In the genomic region with DNA sequence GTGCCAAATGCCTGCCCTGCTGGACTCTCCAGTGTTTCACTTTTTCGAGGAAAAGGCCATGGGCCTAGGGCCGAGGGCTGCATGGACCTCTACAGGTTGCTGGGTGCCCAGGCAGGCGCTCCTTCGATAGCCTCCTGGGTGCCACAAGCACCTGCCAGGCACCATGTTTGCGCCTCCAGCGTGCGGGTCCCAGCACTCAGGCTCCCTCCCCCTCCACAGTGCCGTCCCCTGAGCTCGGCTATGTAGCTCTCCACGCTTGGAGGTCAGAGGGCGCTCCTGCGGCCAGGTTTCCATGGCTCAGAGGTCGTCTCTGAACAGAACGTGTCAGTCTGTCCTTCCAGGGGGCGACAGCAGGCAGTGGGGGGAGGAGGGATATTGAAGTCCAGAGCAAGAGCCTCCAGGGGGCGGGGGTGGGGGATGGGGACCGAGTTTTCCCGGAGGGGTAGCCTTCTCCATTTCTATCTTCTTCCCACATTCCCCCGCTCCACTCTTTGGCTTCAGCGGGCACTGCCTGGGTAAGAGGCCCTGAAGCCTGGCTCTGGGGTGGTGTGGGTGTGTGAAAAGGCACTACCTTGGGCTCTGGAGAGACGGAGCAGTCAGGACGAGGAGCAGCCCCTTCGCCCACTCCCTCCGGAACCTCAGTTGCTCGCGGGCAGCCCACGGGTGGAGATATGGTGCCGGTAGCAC, we compare ENCODE assay signal across 26 cellular contexts. TPM values are rescaled to one million over a fixed set of nuclear protein-coding genes. Genes with fewer than 3 reads are reported as not detected.
DNase-seq lines count a peak whose midpoint lies in the region; ATAC-seq and TF ChIP-seq lines count a peak whose summit lies in the region.
"Had no signal": no experiment of that assay in that cellular context is flagged by ENCODE, and none has a peak within 500 bp of the region (broad histone marks: within the 10 kb centered on the region; RNA-seq: fewer than 3 reads in every experiment).

No MANE protein-coding gene starts in this region.

- 4% methylated on average over 22 of the region's 28 CpGs; no CpG with 5 or more reads in 1 of the 2 experiments for WGBS in endodermal cell (ENCODE audit: insufficient coverage in 1 of 2, insufficient read length in 1 of 2), 2 experiments
- WGBS in mesenchymal stem cell: 3% methylated on average over 18 of the region's 28 CpGs

- no peak overlapping the region for H2AK5ac ChIP-seq in mesenchymal stem cell (ENCODE audit: low read length, severe bottlenecking)

- TF ChIP-seq CTCF in natural killer cell (IDR thresholded peaks at IDR 0.05): no peak
- TF ChIP-seq CTCF in endodermal cell (conservative IDR thresholded peaks at IDR 0.05): no peak

- H3K9me3 ChIP-seq in endodermal cell (ENCODE audit: control insufficient read depth, low read length) (no peaks in the 10 kb centered on the region), mesenchymal stem cell (ENCODE audit: control insufficient read depth, low read length) (no peaks in the 10 kb centered on the region)
- H3K9me3 ChIP-seq: gastrocnemius medialis, neutrophil had no signal

- no peak overlapping the region for H3K27ac Mint-ChIP-seq in natural killer cell treated with Interleukin-12 subunit alpha and Interleukin-12 subunit beta and Interleukin-15 and Interleukin-18, amount 100 ng/mL, for 72 hours
- no peak overlapping the region for H3K27ac Mint-ChIP-seq in natural killer cell
- no peak overlapping the region for H3K27ac Mint-ChIP-seq in endodermal cell
- H3K27ac Mint-ChIP-seq in stimulated activated naive B cell treated with anti-CD40 and anti-IgM and Interleukin-4, amounts not matched to agents 10 μg/mL and 1 μg/mL and 100 μg/mL, for 72 hours: peak overlapping the region; percentile 91
- H3K27ac Mint-ChIP-seq: activated T-cell treated with anti-CD3 and anti-CD28 coated beads, Interleukin-2, amount 50 U/mL, for 72 hours; immature natural killer cell had no signal

- no peak overlapping the region for H2BK120ac ChIP-seq in mesenchymal stem cell (ENCODE audit: low read depth, low read length)

- no peak overlapping the region for H4K8ac ChIP-seq in mesenchymal stem cell (ENCODE audit: low read length)

- H3K36me3 Mint-ChIP-seq in natural killer cell treated with Interleukin-12 subunit alpha and Interleukin-12 subunit beta and Interleukin-15 and Interleukin-18, amount 100 ng/mL, for 72 hours: no peaks in the 10 kb centered on the region
- H3K36me3 Mint-ChIP-seq in natural killer cell (no peaks in the 10 kb centered on the region), endodermal cell (ENCODE audit: low read depth) (no peaks in the 10 kb centered on the region)
- H3K36me3 Mint-ChIP-seq in stimulated activated naive B cell treated with anti-CD40 and anti-IgM and Interleukin-4, amounts not matched to agents 10 μg/mL and 1 μg/mL and 100 μg/mL, for 72 hours: peaks cover 0 to 5% of the 10 kb centered on the region in 2 donors
- H3K36me3 Mint-ChIP-seq: immature natural killer cell had no signal

- H3K27me3 Mint-ChIP-seq in natural killer cell treated with Interleukin-12 subunit alpha and Interleukin-12 subunit beta and Interleukin-15 and Interleukin-18, amount 100 ng/mL, for 72 hours: peaks cover 39 to 41% of the 10 kb centered on the region in 2 donors
- H3K27me3 Mint-ChIP-seq in natural killer cell (ENCODE audit: low read depth in 2 of 2) (peaks cover 44 to 62% of the 10 kb centered on the region in 2 donors), endodermal cell (ENCODE audit: insufficient read depth) (peaks cover 83% of the 10 kb centered on the region)
- H3K27me3 Mint-ChIP-seq in stimulated activated naive B cell treated with anti-CD40 and anti-IgM and Interleukin-4, amounts not matched to agents 10 μg/mL and 1 μg/mL and 100 μg/mL, for 72 hours: peaks cover 54 to 86% of the 10 kb centered on the region in 2 donors

- H3K4me3 ChIP-seq in endodermal cell (ENCODE audit: low read length) (peak overlapping the region; percentile 53), mesenchymal stem cell (ENCODE audit: insufficient read depth in 1 of 2, low read depth in 1 of 2, low read length in 2 of 2) (no peak overlapping the region)

- H3K27ac ChIP-seq in endodermal cell (ENCODE audit: low read depth, low read length) (no peak overlapping the region), mesenchymal stem cell (ENCODE audit: low read length, poor library complexity, severe bottlenecking) (no peak overlapping the region)
- H3K27ac ChIP-seq: gastrocnemius medialis, HL-60, neutrophil had no signal

- no peak overlapping the region for H2AFZ ChIP-seq in mesenchymal stem cell (ENCODE audit: low read depth, low read length)

- no peak overlapping the region for H2BK15ac ChIP-seq in mesenchymal stem cell (ENCODE audit: low read depth, poor library complexity, severe bottlenecking)

- H3K4me2 ChIP-seq in mesenchymal stem cell (ENCODE audit: low read length, poor library complexity, severe bottlenecking): peak overlapping the region; percentile 47

- H2BK5ac ChIP-seq in mesenchymal stem cell (ENCODE audit: low read depth, low read length, poor library complexity, severe bottlenecking): no peak overlapping the region

- no peak overlapping the region for H3K18ac ChIP-seq in mesenchymal stem cell (ENCODE audit: low read depth in 1 of 2, low read length in 2 of 2)

- H3K9ac ChIP-seq in endodermal cell (ENCODE audit: extremely low read depth, low read length, poor library complexity, severe bottlenecking) (no peak overlapping the region), mesenchymal stem cell (ENCODE audit: low read length) (no peak overlapping the region)

- no peak overlapping the region for H3K4ac ChIP-seq in mesenchymal stem cell (ENCODE audit: low read depth in 1 of 2, low read length in 2 of 2)

- intact Hi-C loops in natural killer cell (cut with micrococcal nuclease): no loop called here

- peak; percentile 32 for DNase-seq in natural killer cell treated with Interleukin-12 subunit alpha and Interleukin-12 subunit beta and Interleukin-15 and Interleukin-18, amount 100 ng/mL, for 72 hours (ENCODE audit: low spot score)
- DNase-seq in natural killer cell (no peak), endodermal cell (peak; percentile 81), mesenchymal stem cell (no peak)
- no peak for DNase-seq in stimulated activated naive B cell treated with anti-CD40 and anti-IgM and Interleukin-4, amounts not matched to agents 10 μg/mL and 1 μg/mL and 100 μg/mL, for 72 hours
- no peak for DNase-seq in activated CD4-positive, CD25-positive, alpha-beta regulatory T cell treated with anti-CD3 and anti-CD28 coated beads, Interleukin-2, amount 50 U/mL, for 72 hours
- DNase-seq: activated CD4-positive, alpha-beta T cell treated with anti-CD3 and anti-CD28 coated beads, Interleukin-2, amount 50 U/mL, for 4 hours; activated T-cell treated with anti-CD3 and anti-CD28 coated beads, Interleukin-2, amount 50 U/mL, for 72 hours; dermis blood vessel endothelial cell; DMS 273 treated with DMSO at 0.1 percent for 48 hours; erythroblast; gastrocnemius medialis; immature natural killer cell; NCI-H2081; RPMI8226; stimulated activated naive CD8-positive, alpha-beta T cell treated with anti-CD3 and anti-CD28 coated beads, Interleukin-15, Interleukin-2, amounts not matched to agents 100 U/mL and 50 U/mL, for 24 hours had no signal

- no peak overlapping the region for H3K14ac ChIP-seq in mesenchymal stem cell (ENCODE audit: low read length in 2 of 2)

- peaks cover 98% of the 10 kb centered on the region for H3K27me3 ChIP-seq in endodermal cell (ENCODE audit: control insufficient read depth, insufficient read depth, low read length, poor library complexity, severe bottlenecking)
- peaks cover 70 to 94% of the 10 kb centered on the region in 2 experiments for H3K27me3 ChIP-seq in mesenchymal stem cell (ENCODE audit: control insufficient read depth in 1 of 2, insufficient read depth in 1 of 2, low read length in 2 of 2)

- no peaks in the 10 kb centered on the region for H3K36me3 ChIP-seq in endodermal cell (ENCODE audit: control insufficient read depth, insufficient read depth, low read length)
- no peaks in the 10 kb centered on the region for H3K36me3 ChIP-seq in mesenchymal stem cell (ENCODE audit: control insufficient read depth in 1 of 2, insufficient read depth in 2 of 2, low read depth in 1 of 2, low read length in 2 of 2)
- H3K36me3 ChIP-seq: gastrocnemius medialis, neutrophil had no signal

- no peak overlapping the region for H2BK12ac ChIP-seq in mesenchymal stem cell (ENCODE audit: low read length in 2 of 2)

- H3K4me1 ChIP-seq in endodermal cell (ENCODE audit: control insufficient read depth, insufficient read depth, low read length) (peaks cover 20% of the 10 kb centered on the region), mesenchymal stem cell (ENCODE audit: control insufficient read depth, insufficient read depth, low read depth, low read length) (peaks cover 72% of the 10 kb centered on the region)

- H3K4me1 Mint-ChIP-seq in natural killer cell treated with Interleukin-12 subunit alpha and Interleukin-12 subunit beta and Interleukin-15 and Interleukin-18, amount 100 ng/mL, for 72 hours (ENCODE audit: low read depth in 2 of 2): peaks cover 0 to 12% of the 10 kb centered on the region in 2 donors
- H3K4me1 Mint-ChIP-seq in natural killer cell (peaks cover 0 to 6% of the 10 kb centered on the region in 2 donors), endodermal cell (peaks cover 37% of the 10 kb centered on the region)
- peaks cover 30 to 70% of the 10 kb centered on the region in 2 donors for H3K4me1 Mint-ChIP-seq in stimulated activated naive B cell treated with anti-CD40 and anti-IgM and Interleukin-4, amounts not matched to agents 10 μg/mL and 1 μg/mL and 100 μg/mL, for 72 hours

- no peak overlapping the region for H3K4me3 Mint-ChIP-seq in natural killer cell treated with Interleukin-12 subunit alpha and Interleukin-12 subunit beta and Interleukin-15 and Interleukin-18, amount 100 ng/mL, for 72 hours
- H3K4me3 Mint-ChIP-seq in natural killer cell (no peak overlapping the region), endodermal cell (peak overlapping the region; percentile 63)
- peak overlapping the region; percentile 32 to 53 for H3K4me3 Mint-ChIP-seq in stimulated activated naive B cell treated with anti-CD40 and anti-IgM and Interleukin-4, amounts not matched to agents 10 μg/mL and 1 μg/mL and 100 μg/mL, for 72 hours
- H3K4me3 Mint-ChIP-seq: activated T-cell treated with anti-CD3 and anti-CD28 coated beads, Interleukin-2, amount 50 U/mL, for 72 hours; immature natural killer cell had no signal

- ATAC-seq in natural killer cell treated with Interleukin-12 subunit alpha and Interleukin-12 subunit beta and Interleukin-15 and Interleukin-18, amount 100 ng/mL, for 72 hours: no peak
- ATAC-seq in natural killer cell: no peak
- no peak for ATAC-seq in stimulated activated naive B cell treated with anti-CD40 and anti-IgM and Interleukin-4, amounts not matched to agents 10 μg/mL and 1 μg/mL and 100 μg/mL, for 72 hours (replicated peaks)
- no peak for ATAC-seq in GM21515 (IDR thresholded peaks at IDR 0.05; ENCODE audit: unreplicated experiment)
- ATAC-seq in HG02981 (IDR thresholded peaks at IDR 0.05; ENCODE audit: unreplicated experiment): no peak
- ATAC-seq: activated T-cell treated with anti-CD3 and anti-CD28 coated beads, Interleukin-2, amount 50 U/mL, for 72 hours; gastrocnemius medialis; right cardiac atrium; SK-N-SH treated with all-trans-retinoic acid at 6 μM for 48 hours; stimulated activated naive CD8-positive, alpha-beta T cell treated with anti-CD3 and anti-CD28 coated beads, Interleukin-15, Interleukin-2, amounts not matched to agents 100 U/mL and 50 U/mL, for 24 hours had no signal

- H3K9me3 Mint-ChIP-seq in natural killer cell treated with Interleukin-12 subunit alpha and Interleukin-12 subunit beta and Interleukin-15 and Interleukin-18, amount 100 ng/mL, for 72 hours: no peaks in the 10 kb centered on the region
- H3K9me3 Mint-ChIP-seq in natural killer cell: no peaks in the 10 kb centered on the region
- no peaks in the 10 kb centered on the region for H3K9me3 Mint-ChIP-seq in endodermal cell
- H3K9me3 Mint-ChIP-seq in stimulated activated naive B cell treated with anti-CD40 and anti-IgM and Interleukin-4, amounts not matched to agents 10 μg/mL and 1 μg/mL and 100 μg/mL, for 72 hours: no peaks in the 10 kb centered on the region
- H3K9me3 Mint-ChIP-seq: activated T-cell treated with anti-CD3 and anti-CD28 coated beads, Interleukin-2, amount 50 U/mL, for 72 hours; immature natural killer cell had no signal

- H3K23ac ChIP-seq in mesenchymal stem cell (ENCODE audit: low read length in 2 of 2): no peak overlapping the region

- H3K79me1 ChIP-seq in mesenchymal stem cell (replicated peaks; ENCODE audit: low read length, poor library complexity, severe bottlenecking): peaks cover 2% of the 10 kb centered on the region

- no peak overlapping the region for H4K91ac ChIP-seq in mesenchymal stem cell (ENCODE audit: low read length)

RNA-seq across cellular contexts. Expression of a gene that starts 3.6 kb away (rescaled TPM):
- not detected for total RNA-seq in natural killer cell treated with Interleukin-12 subunit alpha and Interleukin-12 subunit beta and Interleukin-15 and Interleukin-18, amount 100 ng/mL, for 72 hours
- total RNA-seq in natural killer cell (not detected), endodermal cell (1 to 10 TPM; 1.8 to 5.3 TPM)
- 5.6 TPM for polyA plus RNA-seq in endodermal cell (2013, experiment 1 of 2)
- 4.6 TPM for polyA plus RNA-seq in endodermal cell (2013, experiment 2 of 2)
- 0.03 TPM for polyA plus RNA-seq in mesenchymal stem cell (2013, experiment 1 of 2)
- polyA plus RNA-seq in mesenchymal stem cell (2013, experiment 2 of 2): not detected
- total RNA-seq: activated T-cell treated with anti-CD3 and anti-CD28 coated beads, Interleukin-2, amount 50 U/mL, for 72 hours; bronchial epithelial cell; dermis blood vessel endothelial cell; gastrocnemius medialis; lung microvascular endothelial cell; ureter had no signal
- polyA plus RNA-seq: CD14-positive monocyte, immature natural killer cell had no signal

Comparison
In these comparisons a context has a peak if more than half of its experiments do, and no peak if none do; other contexts are left out.
1. DNase-seq: peak in natural killer cell treated with Interleukin-12 subunit alpha and Interleukin-12 subunit beta and Interleukin-15 and Interleukin-18, amount 100 ng/mL, for 72 hours (single experiment) and endodermal cell (single experiment); none in natural killer cell (single experiment), mesenchymal stem cell (single experiment), stimulated activated naive B cell treated with anti-CD40 and anti-IgM and Interleukin-4, amounts not matched to agents 10 μg/mL and 1 μg/mL and 100 μg/mL, for 72 hours (single experiment) and activated CD4-positive, CD25-positive, alpha-beta regulatory T cell treated with anti-CD3 and anti-CD28 coated beads, Interleukin-2, amount 50 U/mL, for 72 hours (single experiment).
2. H3K4me3 Mint-ChIP-seq: peak in endodermal cell (single experiment) and stimulated activated naive B cell treated with anti-CD40 and anti-IgM and Interleukin-4, amounts not matched to agents 10 μg/mL and 1 μg/mL and 100 μg/mL, for 72 hours (2 of 2); none in natural killer cell treated with Interleukin-12 subunit alpha and Interleukin-12 subunit beta and Interleukin-15 and Interleukin-18, amount 100 ng/mL, for 72 hours (single experiment) and natural killer cell (single experiment).